ENCODE assay signal across 3 cellular contexts in the genomic region with DNA sequence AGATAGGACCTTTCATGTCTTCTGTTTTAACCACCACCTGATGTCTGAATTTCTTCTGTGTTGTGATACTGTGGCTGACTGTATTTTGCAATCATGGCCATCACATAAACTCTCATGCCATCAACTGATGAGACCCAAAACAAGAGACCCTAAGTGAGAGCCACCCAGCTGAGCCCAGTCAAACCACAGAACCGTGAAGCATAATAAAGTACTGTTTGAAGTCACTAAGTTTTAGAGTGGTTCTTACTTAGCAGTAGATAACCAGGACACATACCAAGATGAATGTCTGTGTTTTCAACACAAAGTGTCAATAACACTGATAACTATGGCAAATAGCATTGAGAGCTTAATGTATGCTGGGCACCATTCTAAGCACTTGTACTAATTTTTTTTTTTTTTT. TPM values are rescaled to one million over a fixed set of nuclear protein-coding genes. Genes with fewer than 3 reads are reported as not detected.
"Had no signal": no experiment of that assay in that cellular context is flagged by ENCODE, and none has a peak within 500 bp of the region (broad histone marks: within the 10 kb centered on the region; RNA-seq: fewer than 3 reads in every experiment).

No MANE protein-coding gene starts in this region.

RNA-seq across cellular contexts. Expression of a gene that starts 35.5 kb away (rescaled TPM):
- polyA plus RNA-seq: stomach, thymus, urinary bladder had no signal
